17 cellular contexts compared by ENCODE assay signal in genomic region chr13:85709721-85710120, GRCh38.
DNase-seq lines count a peak whose midpoint lies in the region; ATAC-seq and TF ChIP-seq lines count a peak whose summit lies in the region.
"Had no signal": no experiment of that assay in that cellular context is flagged by ENCODE, and none has a peak within 500 bp of the region (broad histone marks: within the 10 kb centered on the region; RNA-seq: fewer than 3 reads in every experiment).

No MANE protein-coding gene starts in this region.

- no peaks in the 10 kb centered on the region for H3K9me3 Mint-ChIP-seq in Caco-2 (ENCODE audit: unreplicated experiment)
- H3K9me3 Mint-ChIP-seq: CD4-positive, alpha-beta T cell had no signal

- H3K27ac Mint-ChIP-seq in Caco-2 (ENCODE audit: unreplicated experiment), result no peak overlapping the region
- H3K27ac Mint-ChIP-seq: CD4-positive, alpha-beta T cell; IgD-negative memory B cell had no signal

- ATAC-seq in HG03097 (IDR thresholded peaks at IDR 0.05; ENCODE audit: low FRiP score, unreplicated experiment), result no peak
- ATAC-seq: HCT116 had no signal

- H3K4me1 Mint-ChIP-seq in Caco-2 (ENCODE audit: low read depth, unreplicated experiment), result no peaks in the 10 kb centered on the region
- H3K4me1 Mint-ChIP-seq: IgD-negative memory B cell had no signal

- intact Hi-C loops in Caco-2 (cut with micrococcal nuclease; ENCODE audit: unreplicated experiment), result no loop called here

- no peak overlapping the region for H3K4me3 ChIP-seq in Caco-2 (ENCODE audit: low read depth, low read length)
- H3K4me3 ChIP-seq: BLaER1 treated with 17β-estradiol and CSF1 and Interleukin-3, amounts not matched to agents 10 nM and 100 nM had no signal

- H3K36me3 Mint-ChIP-seq in Caco-2 (ENCODE audit: insufficient read depth, unreplicated experiment), result no peaks in the 10 kb centered on the region
- H3K36me3 Mint-ChIP-seq: IgD-negative memory B cell had no signal

- DNase-seq in NCI-H510A treated with DMSO at 0.1 percent for 48 hours (lab: John Stamatoyannopoulos, UW) (peak; percentile 13), NCI-H510A (lab: John Stamatoyannopoulos, UW) (no peak), NCI-H146 (lab: John Stamatoyannopoulos, UW) (peak; percentile 76), NCI-H1930 (lab: John Stamatoyannopoulos, UW) (no peak), Caco-2 (no peak)
- DNase-seq: 8988T; ACHN; CD4-positive, alpha-beta T cell; DMS153; DMS79 treated with DMSO at 0.1 percent for 48 hours; EL had no signal

- no peak for TF ChIP-seq CTCF in C4-2B (conservative IDR thresholded peaks at IDR 0.05)
- no peak for TF ChIP-seq CTCF in VCaP (conservative IDR thresholded peaks at IDR 0.05)
- TF ChIP-seq CTCF in Caco-2 (IDR thresholded peaks at IDR 0.05; ENCODE audit: insufficient read depth in 1 of 2, low read depth in 1 of 2, low read length in 1 of 2, severe bottlenecking in 1 of 2, unreplicated experiment in 1 of 2), result no peak

- BruUV-seq in Caco-2 (replicated peaks; lab: Mats Ljungman, UMichigan), result no TSS peak

- peak overlapping the region; percentile 84 for H3K27ac ChIP-seq in C4-2B
- H3K27ac ChIP-seq in VCaP, result peak overlapping the region; percentile 68
- H3K27ac ChIP-seq: BLaER1 treated with 17β-estradiol and CSF1 and Interleukin-3, amounts not matched to agents 10 nM and 100 nM had no signal

- POLR2A ChIA-PET in Caco-2 (lab: Charles Lee), result no interaction called here

- CTCF ChIA-PET in Caco-2 (lab: Charles Lee), result no interaction called here

- no peaks in the 10 kb centered on the region for H3K36me3 ChIP-seq in Caco-2 (ENCODE audit: control insufficient read depth, insufficient read depth, low read length)
- H3K36me3 ChIP-seq: BLaER1 treated with 17β-estradiol and CSF1 and Interleukin-3, amounts not matched to agents 10 nM and 100 nM had no signal

- H3K4me3 Mint-ChIP-seq in Caco-2 (ENCODE audit: unreplicated experiment), result no peak overlapping the region
- H3K4me3 Mint-ChIP-seq: CD4-positive, alpha-beta T cell; IgD-negative memory B cell had no signal

- H3K9me3 ChIP-seq in Caco-2, result no peaks in the 10 kb centered on the region
- H3K9me3 ChIP-seq: BLaER1 treated with 17β-estradiol and CSF1 and Interleukin-3, amounts not matched to agents 10 nM and 100 nM had no signal

- no peaks in the 10 kb centered on the region for H3K27me3 ChIP-seq in Caco-2 (replicated peaks; ENCODE audit: control insufficient read depth, insufficient read depth, low read length)
- H3K27me3 ChIP-seq: BLaER1 treated with 17β-estradiol and CSF1 and Interleukin-3, amounts not matched to agents 10 nM and 100 nM had no signal

- no peaks in the 10 kb centered on the region for H3K4me1 ChIP-seq in Caco-2
- H3K4me1 ChIP-seq: BLaER1 treated with 17β-estradiol and CSF1 and Interleukin-3, amounts not matched to agents 10 nM and 100 nM had no signal

- H3K27me3 Mint-ChIP-seq in Caco-2 (ENCODE audit: insufficient read depth, unreplicated experiment), result no peaks in the 10 kb centered on the region
- H3K27me3 Mint-ChIP-seq: CD4-positive, alpha-beta T cell; IgD-negative memory B cell had no signal

Comparison
In these comparisons a context has a peak if more than half of its experiments do, and no peak if none do; other contexts are left out.
1. DNase-seq: peak in NCI-H510A treated with DMSO at 0.1 percent for 48 hours (single experiment) and NCI-H146 (single experiment); none in NCI-H510A (single experiment), NCI-H1930 (0 of 2) and Caco-2 (0 of 2).